8 cellular contexts compared by ENCODE assay signal in the genomic region with DNA sequence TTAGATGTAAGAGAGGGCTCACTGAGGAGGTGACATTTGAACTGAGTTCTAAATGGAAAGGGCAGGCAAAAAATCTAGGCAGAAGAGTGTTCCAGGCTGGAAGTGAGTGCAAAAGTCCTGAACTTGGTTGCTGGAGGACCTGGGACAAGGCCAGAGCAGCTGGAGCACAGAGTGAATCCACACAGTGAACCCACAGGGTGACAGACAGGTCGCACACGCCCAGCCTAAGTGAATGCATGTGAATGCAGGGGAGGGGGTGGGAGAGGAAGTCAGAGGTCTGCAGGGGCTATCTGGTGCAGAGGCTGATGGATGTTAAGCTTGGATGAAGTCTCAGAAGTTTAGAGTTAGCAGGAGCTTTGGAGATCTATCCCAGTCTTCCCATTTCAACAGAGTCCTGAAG. TPM values are rescaled to one million over a fixed set of nuclear protein-coding genes. Genes with fewer than 3 reads are reported as not detected.
DNase-seq lines count a peak whose midpoint lies in the region; ATAC-seq and TF ChIP-seq lines count a peak whose summit lies in the region.
"Had no signal": no experiment of that assay in that cellular context is flagged by ENCODE, and none has a peak within 500 bp of the region (broad histone marks: within the 10 kb centered on the region; RNA-seq: fewer than 3 reads in every experiment).

No MANE protein-coding gene starts in this region.

- H3K4me3 Mint-ChIP-seq in HFFc6 = peak overlapping the region; percentile 92

- H3K27me3 ChIP-seq in hepatocyte (peaks cover 28% of the 10 kb centered on the region), adrenal gland (peaks cover 28% of the 10 kb centered on the region)

- H3K36me3 ChIP-seq in hepatocyte (replicated peaks; ENCODE audit: insufficient read depth, low read depth) = no peaks in the 10 kb centered on the region
- peaks cover 0 to 3% of the 10 kb centered on the region in 2 donors for H3K36me3 ChIP-seq in adrenal gland (replicated peaks in 1 of 2)

- peak overlapping the region; percentile 96 for H3K4me2 ChIP-seq in hepatocyte

- H2AFZ ChIP-seq in hepatocyte = peak overlapping the region; percentile 99

- peaks cover 11% of the 10 kb centered on the region for H3K27me3 Mint-ChIP-seq in HFFc6 (ENCODE audit: insufficient read depth)

- 86% methylated on average over 2 of the region's 2 CpGs for WGBS in hepatocyte (ENCODE audit: low lambda C conversion rate, missing lambda C conversion rate)
- WGBS in adrenal gland, 4 donors = 66 to 92% (median 90%) methylated on average over 2 of the region's 2 CpGs

- DNase-seq in HFFc6 (no peak), hepatocyte (ENCODE audit: low spot score) (no peak), adrenal gland (no peak)
- DNase-seq: cortex of kidney had no signal

- TF ChIP-seq CTCF in HFFc6 (IDR thresholded peaks at IDR 0.05) = no peak
- no peak for TF ChIP-seq CTCF in VCaP (conservative IDR thresholded peaks at IDR 0.05)
- TF ChIP-seq CTCF in hepatocyte (IDR thresholded peaks at IDR 0.05; ENCODE audit: poor library complexity) = no peak
- TF ChIP-seq CTCF in adrenal gland (IDR thresholded peaks at IDR 0.05) = no peak

- H3K4me3 ChIP-seq in hepatocyte (no peak overlapping the region), skin epidermis (peak overlapping the region in 5 of 7 experiments; percentile 53 to 81 (median 78)), adrenal gland (peak overlapping the region in 1 of 4 donors; percentile 76)

- no peak for ATAC-seq in HG03432 (IDR thresholded peaks at IDR 0.05; ENCODE audit: unreplicated experiment)
- ATAC-seq in HG03442 (IDR thresholded peaks at IDR 0.05; ENCODE audit: unreplicated experiment) = no peak

- H3K9me2 ChIP-seq in hepatocyte (replicated peaks; ENCODE audit: insufficient read depth) = no peaks in the 10 kb centered on the region

- intact Hi-C loops in adrenal gland (cut with DNase I) = no loop called here

- TF ChIP-seq POLR2A in adrenal gland (IDR thresholded peaks at IDR 0.05) = no peak

- H4K20me1 ChIP-seq in hepatocyte (ENCODE audit: insufficient read depth, poor library complexity, severe bottlenecking) = no peaks in the 10 kb centered on the region

- H3K4me1 ChIP-seq in hepatocyte (ENCODE audit: insufficient read depth) = peaks cover 22% of the 10 kb centered on the region
- H3K4me1 ChIP-seq in adrenal gland (replicated peaks in 1 of 2) = peaks cover 8 to 35% of the 10 kb centered on the region in 2 donors

- peak overlapping the region; percentile 87 for H3K27ac ChIP-seq in VCaP
- no peak overlapping the region for H3K27ac ChIP-seq in hepatocyte
- peak overlapping the region in 2 of 21 experiments; percentile 7 to 76 for H3K27ac ChIP-seq in skin epidermis
- no peak overlapping the region for H3K27ac ChIP-seq in adrenal gland

- H3K27ac Mint-ChIP-seq in HFFc6 = peak overlapping the region; percentile 87

- peaks cover 23% of the 10 kb centered on the region for H3K79me2 ChIP-seq in hepatocyte

- no peaks in the 10 kb centered on the region for H3K9me3 ChIP-seq in hepatocyte (ENCODE audit: low read depth)
- no peaks in the 10 kb centered on the region for H3K9me3 ChIP-seq in adrenal gland (replicated peaks in 1 of 3)

- H3K9me3 Mint-ChIP-seq in HFFc6 = no peaks in the 10 kb centered on the region

- peaks cover 5% of the 10 kb centered on the region; the same call in 1 of the 2 replicates for H3K36me3 Mint-ChIP-seq in HFFc6 (ENCODE audit: low read depth)

- H3K4me1 Mint-ChIP-seq in HFFc6 (ENCODE audit: low read depth) = peaks cover 33% of the 10 kb centered on the region

RNA-seq across cellular contexts. Expression of a gene that starts 0.6 kb away (rescaled TPM):
- total RNA-seq in HFFc6 (2021; fragmentation: NEBNext Ultra II Directional; extraction: Animal tissue kit (Norgen Biotek cat#: 25700)) = 10 to 100 TPM in 4 of 6 experiments, 1 to 10 TPM in 2; 8.5 to 11.7 (median 10.4) TPM
- 7.0 and 10.2 TPM in 2 replicates for total RNA-seq in hepatocyte
- polyA plus RNA-seq in hepatocyte = 5.5 and 8.2 TPM in 2 replicates
- total RNA-seq in adrenal gland = 10 to 100 TPM in 3 of 8 donors, 1 to 10 TPM in 5; 6.9 to 11.4 (median 8.4) TPM
- 10 to 100 TPM in 2 of 3 donors, 1 to 10 TPM in 1; 10.0 to 18.7 (median 11.8) TPM for polyA plus RNA-seq in adrenal gland

RNA-seq across cellular contexts. Expression of a gene that starts 2.8 kb away (rescaled TPM):
- total RNA-seq in HFFc6 (2021; fragmentation: NEBNext Ultra II Directional; extraction: Animal tissue kit (Norgen Biotek cat#: 25700)) = not detected
- 0.44 and 0.70 TPM in 2 replicates for total RNA-seq in hepatocyte
- 1.2 and 4.2 TPM in 2 replicates for polyA plus RNA-seq in hepatocyte
- total RNA-seq in adrenal gland = not detected
- not detected for polyA plus RNA-seq in adrenal gland

RNA-seq across cellular contexts. Expression of a gene that starts 52.4 kb away (rescaled TPM):
- total RNA-seq in HFFc6 (2021; fragmentation: NEBNext Ultra II Directional; extraction: Animal tissue kit (Norgen Biotek cat#: 25700)) = 10 to 100 TPM; 14.9 to 18.7 (median 17.7) TPM
- 49.5 and 61.0 TPM in 2 replicates for total RNA-seq in hepatocyte
- polyA plus RNA-seq in hepatocyte = 12.0 and 13.5 TPM in 2 replicates
- 10 to 100 TPM; 36.5 to 71.7 (median 43.7) TPM for total RNA-seq in adrenal gland
- 10 to 100 TPM; 20.3 to 34.3 (median 23.0) TPM for polyA plus RNA-seq in adrenal gland
